In genomic region chr3:125050486-125051172, GRCh38 we compare ENCODE assay signal across 14 cellular contexts. TPM values are rescaled to one million over a fixed set of nuclear protein-coding genes. Genes with fewer than 3 reads are reported as not detected.
DNase-seq lines count a peak whose midpoint lies in the region; ATAC-seq and TF ChIP-seq lines count a peak whose summit lies in the region.
"Had no signal": no experiment of that assay in that cellular context is flagged by ENCODE, and none has a peak within 500 bp of the region (broad histone marks: within the 10 kb centered on the region; RNA-seq: fewer than 3 reads in every experiment).

No MANE protein-coding gene starts in this region.

- TF ChIP-seq CTCF in DND-41 (IDR thresholded peaks at IDR 0.05; ENCODE audit: borderline replicate concordance, extremely low read depth, low read length, poor library complexity, severe bottlenecking) (no peak), left lung (IDR thresholded peaks at IDR 0.05) (no peak)

- H3K36me3 ChIP-seq in DND-41 (ENCODE audit: insufficient read depth, low read length) (no peaks in the 10 kb centered on the region), left lung (no peaks in the 10 kb centered on the region)

- H3K27ac ChIP-seq in DND-41 (ENCODE audit: low read length) (no peak overlapping the region), left lung (peak overlapping the region in 1 of 2 donors; percentile 80)

- POLR2A ChIA-PET in naive thymus-derived CD8-positive, alpha-beta T cell (lab: Charles Lee): interaction anchor here (1.5 kb wide), 1 partner anchor 42 kb away, joined by 3 read pairs; no protein-coding TSS in a partner anchor

- peak overlapping the region in 2 of 10 donors; percentile 33 to 97 for H3K4me3 Mint-ChIP-seq in naive thymus-derived CD8-positive, alpha-beta T cell
- no peak overlapping the region for H3K4me3 Mint-ChIP-seq in stimulated activated naive B cell treated with anti-CD40 and anti-IgM and Interleukin-4, amounts not matched to agents 10 μg/mL and 1 μg/mL and 100 μg/mL, for 72 hours

- H3K4me3 ChIP-seq in DND-41 (ENCODE audit: low read depth in 1 of 2, low read length in 2 of 2): no peak overlapping the region
- no peak overlapping the region for H3K4me3 ChIP-seq in left lung

- H3K9me3 ChIP-seq in DND-41 (ENCODE audit: insufficient read depth, low read length, severe bottlenecking): no peaks in the 10 kb centered on the region
- H3K9me3 ChIP-seq in left lung: no peaks in the 10 kb centered on the region

- intact Hi-C loops in left lung (cut with DNase I): no loop called here

- peaks cover 48% of the 10 kb centered on the region for H4K20me1 ChIP-seq in DND-41 (ENCODE audit: insufficient read depth, low read length)

- H3K9me3 Mint-ChIP-seq in naive thymus-derived CD8-positive, alpha-beta T cell: no peaks in the 10 kb centered on the region
- H3K9me3 Mint-ChIP-seq in stimulated activated naive B cell treated with anti-CD40 and anti-IgM and Interleukin-4, amounts not matched to agents 10 μg/mL and 1 μg/mL and 100 μg/mL, for 72 hours: no peaks in the 10 kb centered on the region
- H3K9me3 Mint-ChIP-seq: neural crest cell had no signal

- peaks cover 0 to 4% (median 4%) of the 10 kb centered on the region in 3 donors for H3K36me3 Mint-ChIP-seq in naive thymus-derived CD8-positive, alpha-beta T cell
- peaks cover 5 to 18% of the 10 kb centered on the region in 2 donors for H3K36me3 Mint-ChIP-seq in stimulated activated naive B cell treated with anti-CD40 and anti-IgM and Interleukin-4, amounts not matched to agents 10 μg/mL and 1 μg/mL and 100 μg/mL, for 72 hours

- H3K4me1 ChIP-seq in DND-41 (ENCODE audit: insufficient read depth, low read length) (peaks cover 48% of the 10 kb centered on the region), left lung (peaks cover 39 to 64% of the 10 kb centered on the region in 2 donors)

- DNase-seq in DND-41 (no peak), M059J (ENCODE audit: low read depth) (peak; percentile 44), amniotic epithelial cell (ENCODE audit: low read depth) (peak; percentile 40), MV-4-11 (lab: John Stamatoyannopoulos, UW) (no peak), left lung (no peak), D341Med (ENCODE audit: low spot score) (no peak)
- DNase-seq in naive thymus-derived CD8-positive, alpha-beta T cell: no peak
- DNase-seq in stimulated activated naive B cell treated with anti-CD40 and anti-IgM and Interleukin-4, amounts not matched to agents 10 μg/mL and 1 μg/mL and 100 μg/mL, for 72 hours: no peak
- DNase-seq: COR-L47; kidney; stimulated activated CD8-positive, alpha-beta memory T cell treated with anti-CD3 and anti-CD28 coated beads, Interleukin-4, amount 100 ng/mL, for 48 hours; T1000 had no signal

- H3K27ac Mint-ChIP-seq in naive thymus-derived CD8-positive, alpha-beta T cell: peak overlapping the region in 8 of 10 donors; percentile 43 to 91 (median 84)
- no peak overlapping the region for H3K27ac Mint-ChIP-seq in stimulated activated naive B cell treated with anti-CD40 and anti-IgM and Interleukin-4, amounts not matched to agents 10 μg/mL and 1 μg/mL and 100 μg/mL, for 72 hours

- H3K9ac ChIP-seq in DND-41 (ENCODE audit: low read depth, low read length): no peak overlapping the region

- ATAC-seq in DND-41 (ENCODE audit: insufficient read depth, low read depth) (no peak), left lung (no peak)
- no peak for ATAC-seq in naive thymus-derived CD8-positive, alpha-beta T cell
- no peak for ATAC-seq in stimulated activated naive B cell treated with anti-CD40 and anti-IgM and Interleukin-4, amounts not matched to agents 10 μg/mL and 1 μg/mL and 100 μg/mL, for 72 hours (replicated peaks)
- ATAC-seq: esophagus mucosa had no signal

- no peaks in the 10 kb centered on the region for H3K79me2 ChIP-seq in DND-41 (ENCODE audit: insufficient read depth, low read length)

- H3K4me1 Mint-ChIP-seq in naive thymus-derived CD8-positive, alpha-beta T cell: peaks cover 52 to 76% (median 72%) of the 10 kb centered on the region in 4 donors
- H3K4me1 Mint-ChIP-seq in stimulated activated naive B cell treated with anti-CD40 and anti-IgM and Interleukin-4, amounts not matched to agents 10 μg/mL and 1 μg/mL and 100 μg/mL, for 72 hours: peaks cover 42 to 45% of the 10 kb centered on the region in 2 donors

- H3K4me2 ChIP-seq in DND-41 (ENCODE audit: insufficient read depth, low read length): peak overlapping the region; percentile 80; the same call in 1 of the 2 replicates

- H2AFZ ChIP-seq in DND-41 (ENCODE audit: low read depth, low read length): no peak overlapping the region

- H3K27me3 Mint-ChIP-seq in naive thymus-derived CD8-positive, alpha-beta T cell: no peaks in the 10 kb centered on the region
- H3K27me3 Mint-ChIP-seq in stimulated activated naive B cell treated with anti-CD40 and anti-IgM and Interleukin-4, amounts not matched to agents 10 μg/mL and 1 μg/mL and 100 μg/mL, for 72 hours: peaks cover 0 to 6% of the 10 kb centered on the region in 2 donors

- H3K27me3 ChIP-seq in DND-41 (ENCODE audit: insufficient read depth, low read length, poor library complexity) (no peaks in the 10 kb centered on the region), left lung (peaks cover 0 to 20% of the 10 kb centered on the region in 2 donors)

RNA-seq across cellular contexts. Expression of gene HEG1, which starts 5.2 kb away (rescaled TPM):
- total RNA-seq in M059J (2014; rRNA removed; shearing (Covaris generic)): 59.7 and 139 TPM in 2 replicates
- total RNA-seq in naive thymus-derived CD8-positive, alpha-beta T cell: 10 to 100 TPM in 1 of 2 experiments, 1 to 10 TPM in 1; 9.2 to 10.3 TPM
- 1 to 10 TPM; 1.5 to 2.3 (median 1.6) TPM for polyA plus RNA-seq in naive thymus-derived CD8-positive, alpha-beta T cell
- 100 to 1,000 TPM; 107 to 132 TPM for total RNA-seq in left lung

Comparison
In these comparisons a context has a peak if more than half of its experiments do, and no peak if none do; other contexts are left out.
1. DNase-seq: peak in M059J (single experiment) and amniotic epithelial cell (single experiment); none in DND-41 (single experiment), naive thymus-derived CD8-positive, alpha-beta T cell (0 of 10), stimulated activated naive B cell treated with anti-CD40 and anti-IgM and Interleukin-4, amounts not matched to agents 10 μg/mL and 1 μg/mL and 100 μg/mL, for 72 hours (single experiment), MV-4-11 (single experiment), left lung (0 of 2) and D341Med (single experiment).